In genomic region chr18:77853859-77854258, GRCh38 we compare ENCODE assay signal across 24 cellular contexts.
"Had no signal": no experiment of that assay in that cellular context is flagged by ENCODE, and none has a peak within 500 bp of the region (broad histone marks: within the 10 kb centered on the region; RNA-seq: fewer than 3 reads in every experiment).

No MANE protein-coding gene starts in this region.

- H3K36me3 Mint-ChIP-seq: immature natural killer cell, mesothelial cell of epicardium, naive B cell had no signal

- FAIRE-seq: colon, endothelial cell of umbilical vein, frontal cortex had no signal

- H3K9me3 Mint-ChIP-seq: mesothelial cell of epicardium, naive B cell had no signal

- H3K27ac Mint-ChIP-seq: immature natural killer cell, mesothelial cell of epicardium, naive B cell had no signal

- H3K9me3 ChIP-seq: esophagus muscularis mucosa, gastroesophageal sphincter, heart left ventricle, lower lobe of right lung, mucosa of descending colon had no signal

- H3K27ac ChIP-seq: coronary artery, dorsolateral prefrontal cortex, esophagus muscularis mucosa, foreskin keratinocyte, gastroesophageal sphincter, heart left ventricle, hepatocyte, left lung, lower lobe of right lung had no signal

- H3K4me3 Mint-ChIP-seq: immature natural killer cell, mesothelial cell of epicardium, naive B cell had no signal

- ATAC-seq: foreskin keratinocyte, gastroesophageal sphincter, heart left ventricle, left cardiac atrium, left lung, left ventricle myocardium superior, lower lobe of right lung, mucosa of descending colon had no signal

- H3K36me3 ChIP-seq: esophagus muscularis mucosa, gastroesophageal sphincter, heart left ventricle, left lung, lower lobe of right lung had no signal

- DNase-seq: dermis blood vessel endothelial cell; dorsolateral prefrontal cortex; effector CD4-positive, alpha-beta T cell; effector memory CD4-positive, alpha-beta T cell; foreskin keratinocyte; heart left ventricle; hypothalamus; immature natural killer cell; islet precursor cell; left cardiac atrium; left lung; left ventricle myocardium superior; lower lobe of right lung; mesenchymal stem cell; mucosa of descending colon; naive B cell had no signal

- H3K4me1 ChIP-seq: esophagus muscularis mucosa, foreskin keratinocyte, gastroesophageal sphincter, heart left ventricle, left lung, lower lobe of right lung had no signal

- H3K4me3 ChIP-seq: coronary artery, dorsolateral prefrontal cortex, esophagus muscularis mucosa, gastroesophageal sphincter, heart left ventricle, hepatocyte, left lung, lower lobe of right lung, mucosa of descending colon had no signal

- H3K4me1 Mint-ChIP-seq: immature natural killer cell, mesothelial cell of epicardium had no signal
